In the genomic region with DNA sequence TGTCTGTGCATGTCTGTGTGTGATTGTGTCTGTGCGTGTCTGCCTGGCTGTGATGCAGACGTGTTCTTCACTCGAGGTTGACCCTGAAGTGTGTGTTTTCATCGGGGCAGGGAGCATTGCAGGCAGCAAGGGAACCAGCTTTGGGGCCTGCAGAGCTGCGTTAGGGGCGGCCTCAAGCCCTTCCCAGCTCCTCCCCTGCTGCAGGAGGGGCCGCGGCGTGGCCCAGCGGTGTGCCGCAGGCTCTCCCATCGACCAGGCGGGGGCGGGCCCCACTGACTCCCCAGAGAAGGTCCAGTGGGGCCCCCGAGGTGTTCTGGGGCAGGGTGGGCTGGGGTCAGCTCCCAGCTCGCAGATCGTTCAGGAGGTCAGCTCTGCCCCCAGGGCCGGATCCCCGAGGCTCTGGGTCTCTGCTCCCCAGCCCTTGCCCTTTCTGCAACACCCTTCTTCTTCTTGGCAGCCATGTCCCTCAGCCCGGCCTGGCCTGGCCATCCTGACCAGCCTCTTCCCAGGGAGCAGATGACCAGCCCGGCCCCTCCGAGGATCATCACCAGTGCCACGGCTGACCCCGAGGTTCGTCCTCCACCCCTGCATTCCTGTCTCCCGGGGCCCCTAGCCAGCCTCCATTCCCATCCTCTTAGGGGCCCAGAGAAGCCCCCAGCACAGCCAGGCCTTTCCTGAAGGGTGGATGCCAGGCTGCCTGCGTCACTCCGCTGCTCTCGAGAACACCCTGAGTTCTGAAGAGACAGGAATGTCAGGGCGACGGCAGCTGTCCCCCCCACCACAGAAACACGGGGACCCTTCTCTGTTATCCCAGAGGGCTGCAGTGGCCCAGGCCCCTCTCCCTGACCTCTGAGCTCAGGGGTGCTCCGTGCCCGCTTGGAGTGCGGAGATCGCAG, we compare ENCODE assay signal across 9 cellular contexts. TPM values are rescaled to one million over a fixed set of nuclear protein-coding genes. Genes with fewer than 3 reads are reported as not detected.
DNase-seq lines count a peak whose midpoint lies in the region; ATAC-seq and TF ChIP-seq lines count a peak whose summit lies in the region.
"Had no signal": no experiment of that assay in that cellular context is flagged by ENCODE, and none has a peak within 500 bp of the region (broad histone marks: within the 10 kb centered on the region; RNA-seq: fewer than 3 reads in every experiment).

No MANE protein-coding gene starts in this region.

- peaks cover 14% of the 10 kb centered on the region for H3F3A ChIP-seq in PC-9 (ENCODE audit: insufficient read depth, low read depth)

- peaks cover 17% of the 10 kb centered on the region for H3K27me3 ChIP-seq in PC-9 (ENCODE audit: insufficient read depth, low read depth)
- no peaks in the 10 kb centered on the region for H3K27me3 ChIP-seq in heart left ventricle
- peaks cover 0 to 5% (median 0%) of the 10 kb centered on the region in 7 donors for H3K27me3 ChIP-seq in spleen (replicated peaks in 1 of 7)
- H3K27me3 ChIP-seq in BE2C: no peaks in the 10 kb centered on the region

- H3K9me3 ChIP-seq in PC-9 (ENCODE audit: insufficient read depth, low read depth): peaks cover 8% of the 10 kb centered on the region; the same call in 1 of the 2 replicates
- no peaks in the 10 kb centered on the region for H3K9me3 ChIP-seq in heart left ventricle
- no peaks in the 10 kb centered on the region for H3K9me3 ChIP-seq in spleen
- no peaks in the 10 kb centered on the region for H3K9me3 ChIP-seq in BE2C

- no peak overlapping the region for H3K27ac ChIP-seq in PC-9
- no peak overlapping the region for H3K27ac ChIP-seq in heart left ventricle
- H3K27ac ChIP-seq in spleen: no peak overlapping the region

- TF ChIP-seq CTCF in PC-9 (conservative IDR thresholded peaks at IDR 0.05): no peak
- TF ChIP-seq CTCF in heart left ventricle (IDR thresholded peaks at IDR 0.05): peak in 2 of 12 donors; percentile 18 to 31
- TF ChIP-seq CTCF in spleen (IDR thresholded peaks at IDR 0.05 in 8 of 11, conservative IDR thresholded peaks at IDR 0.05 in 3 of 11): no peak
- TF ChIP-seq CTCF in BE2C (IDR thresholded peaks at IDR 0.05; ENCODE audit: low read depth, low read length): no peak

- H2AFZ ChIP-seq in PC-9: no peak overlapping the region

- no peak overlapping the region for H3K4me3 ChIP-seq in PC-9
- peak overlapping the region in 3 of 12 donors; percentile 30 to 52 (median 34) for H3K4me3 ChIP-seq in heart left ventricle
- peak overlapping the region in 1 of 8 donors; percentile 33 for H3K4me3 ChIP-seq in spleen
- no peak overlapping the region for H3K4me3 ChIP-seq in BE2C (ENCODE audit: low read depth, low read length)

- WGBS in heart left ventricle, 4 donors: 47 to 63% (median 51%) methylated on average over 27 to 36 of the region's 36 CpGs
- WGBS in spleen, 5 donors: 42 to 83% (median 67%) methylated on average over 23 to 36 of the region's 36 CpGs

- H3K36me3 ChIP-seq in PC-9 (ENCODE audit: low read depth) (no peaks in the 10 kb centered on the region), heart left ventricle (no peaks in the 10 kb centered on the region), spleen (no peaks in the 10 kb centered on the region), BE2C (no peaks in the 10 kb centered on the region)

- peak overlapping the region; percentile 26 for H3K4me2 ChIP-seq in PC-9

- no peaks in the 10 kb centered on the region for H3K9me2 ChIP-seq in PC-9 (ENCODE audit: insufficient read depth)

- DNase-seq in NCI-H146 (lab: John Stamatoyannopoulos, UW) (peak; percentile 42), NCI-H146 treated with DMSO at 0.1 percent for 48 hours (lab: John Stamatoyannopoulos, UW; ENCODE audit: unreplicated experiment) (no peak), PC-9 (peak in 1 of 2 experiments; percentile 65), heart left ventricle (peak in 2 of 5 donors; percentile 32 to 76), spleen (peak; percentile 75), NCI-H2107 (lab: John Stamatoyannopoulos, UW) (no peak), BE2C (no peak), KBM-7 (no peak)

- CTCF ChIA-PET in PC-9 (lab: Charles Lee): interaction anchor here (0.6 to 1.0 kb wide), 11 partner anchors 9 to 1004 kb away, joined by 3 to 14 read pairs (median 5); a partner anchor contains a TSS

- H4K20me1 ChIP-seq in PC-9 (ENCODE audit: insufficient read depth): no peaks in the 10 kb centered on the region

- H3K4me1 ChIP-seq in PC-9 (replicated peaks; ENCODE audit: insufficient read depth) (no peaks in the 10 kb centered on the region), heart left ventricle (peaks cover 0 to 9% (median 0%) of the 10 kb centered on the region in 12 donors), spleen (peaks cover 0 to 6% (median 2%) of the 10 kb centered on the region in 6 donors), BE2C (no peaks in the 10 kb centered on the region)

- POLR2A ChIA-PET in PC-9 (lab: Charles Lee; ENCODE audit: unreplicated experiment): interaction anchor here (0.7 kb wide), 1 partner anchor 1130 kb away, joined by 20 read pairs; no protein-coding TSS in a partner anchor

- in situ Hi-C loops in KBM-7 (cut with MboI; ENCODE audit: low pct_unique_long_range_greater_than_20kb, low sequenced_read_pairs): no loop called here

- TF ChIP-seq POLR2A in heart left ventricle (IDR thresholded peaks at IDR 0.05) (no peak), spleen (IDR thresholded peaks at IDR 0.05) (no peak)

- H3K79me2 ChIP-seq in PC-9 (ENCODE audit: low read depth): no peaks in the 10 kb centered on the region

- intact Hi-C loops in PC-9 (cut with micrococcal nuclease; ENCODE audit: unreplicated experiment): no loop called here
- intact Hi-C loops in heart left ventricle (cut with DNase I): no loop called here
- intact Hi-C loops in spleen (cut with DNase I; ENCODE audit: low total_unique reads): no loop called here

- no TSS peak for BruUV-seq in PC-9 (replicated peaks; lab: Mats Ljungman, UMichigan)

- peak in 3 of 4 donors; percentile 72 to 82 (median 80) for ATAC-seq in heart left ventricle
- ATAC-seq: HCT116 had no signal

RNA-seq across cellular contexts. Expression of a gene that starts 11.1 kb away (rescaled TPM):
- total RNA-seq in PC-9 (2021) (0.80 and 1.2 TPM in 2 replicates), heart left ventricle (10 to 100 TPM; 19.8 to 43.7 (median 23.2) TPM), spleen (under 1 TPM in 5 of 7 donors, not detected in 2; 0.15 to 0.85 (median 0.23) TPM)
- polyA plus RNA-seq in heart left ventricle (10 to 100 TPM in 1 of 2 donors, 1 to 10 TPM in 1; 5.1 to 10.7 TPM), spleen (under 1 TPM; 0.09 to 0.29 (median 0.22) TPM)
- polyA plus RNA-seq in BE2C (2012; ENCODE audit: insufficient read depth, insufficient read length, low read depth): 1.8 TPM

RNA-seq across cellular contexts. Expression of a gene that starts 27.3 kb away (rescaled TPM):
- 1.1 and 2.2 TPM in 2 replicates for total RNA-seq in PC-9 (2021)
- 1 to 10 TPM in 1 of 9 donors, under 1 TPM in 7, not detected in 1; 0.05 to 1.2 (median 0.23) TPM for total RNA-seq in heart left ventricle
- under 1 TPM in 1 of 2 donors, not detected in 1; 0.27 TPM for polyA plus RNA-seq in heart left ventricle
- 1 to 10 TPM in 4 of 7 donors, under 1 TPM in 3; 0.65 to 5.1 (median 1.5) TPM for total RNA-seq in spleen
- 1 to 10 TPM; 1.3 to 6.2 (median 3.8) TPM for polyA plus RNA-seq in spleen
- 0.65 TPM for polyA plus RNA-seq in BE2C (2012; ENCODE audit: insufficient read depth, insufficient read length, low read depth)

RNA-seq across cellular contexts. Expression of a gene that starts 31.4 kb away (rescaled TPM):
- total RNA-seq in PC-9 (2021): 9.7 and 18.3 TPM in 2 replicates
- 1 to 10 TPM in 1 of 9 donors, under 1 TPM in 5, not detected in 3; 0.23 to 1.8 (median 0.65) TPM for total RNA-seq in heart left ventricle
- polyA plus RNA-seq in heart left ventricle: under 1 TPM; 0.08 to 0.36 TPM
- total RNA-seq in spleen: 10 to 100 TPM in 1 of 7 donors, 1 to 10 TPM in 5, under 1 TPM in 1; 0.49 to 11.0 (median 2.4) TPM
- under 1 TPM; 0.06 to 0.63 (median 0.16) TPM for polyA plus RNA-seq in spleen
- polyA plus RNA-seq in BE2C (2012; ENCODE audit: insufficient read depth, insufficient read length, low read depth): 0.43 TPM

Comparison
In these comparisons a context has a peak if more than half of its experiments do, and no peak if none do; other contexts are left out.
1. DNase-seq: peak in NCI-H146 (single experiment) and spleen (single experiment); none in NCI-H146 treated with DMSO at 0.1 percent for 48 hours (single experiment), NCI-H2107 (single experiment), BE2C (single experiment) and KBM-7 (single experiment).